8 cellular contexts compared by ENCODE assay signal in genomic region chr1:6108937-6109636, GRCh38.
A peak's percentile ranks its signal among the peaks of the same experiment; 100 is the strongest.
DNase-seq lines count a peak whose midpoint lies in the region; ATAC-seq and TF ChIP-seq lines count a peak whose summit lies in the region.

No MANE protein-coding gene starts in this region.

- H3K4me2 ChIP-seq in parathyroid adenoma (ENCODE audit: low read length), result no peak overlapping the region

- H3K4me3 ChIP-seq in endodermal cell (ENCODE audit: low read length) (no peak overlapping the region), parathyroid adenoma (ENCODE audit: low read depth, low read length) (no peak overlapping the region)

- no peak for ATAC-seq in HG03521 (IDR thresholded peaks at IDR 0.05; ENCODE audit: unreplicated experiment)
- ATAC-seq in GM18858 (IDR thresholded peaks at IDR 0.05; ENCODE audit: unreplicated experiment), result no peak

- H3K79me2 ChIP-seq in parathyroid adenoma, result no peaks in the 10 kb centered on the region

- no peaks in the 10 kb centered on the region for H3K27me3 Mint-ChIP-seq in endodermal cell (ENCODE audit: insufficient read depth)

- H3K27me3 ChIP-seq in endodermal cell (ENCODE audit: control insufficient read depth, insufficient read depth, low read length, poor library complexity, severe bottlenecking) (no peaks in the 10 kb centered on the region), parathyroid adenoma (ENCODE audit: control insufficient read depth, insufficient read depth, low read length) (no peaks in the 10 kb centered on the region)

- no peak overlapping the region for H3K9ac ChIP-seq in endodermal cell (ENCODE audit: extremely low read depth, low read length, poor library complexity, severe bottlenecking)
- H3K9ac ChIP-seq in parathyroid adenoma, result no peak overlapping the region

- no peak overlapping the region for H2AFZ ChIP-seq in parathyroid adenoma

- H3K27ac ChIP-seq in endodermal cell (ENCODE audit: low read depth, low read length), result no peak overlapping the region
- H3K27ac ChIP-seq in parathyroid adenoma, result no peak overlapping the region

- H3K36me3 ChIP-seq in endodermal cell (ENCODE audit: control insufficient read depth, insufficient read depth, low read length) (no peaks in the 10 kb centered on the region), parathyroid adenoma (ENCODE audit: control insufficient read depth, insufficient read depth, low read length) (no peaks in the 10 kb centered on the region)

- no peaks in the 10 kb centered on the region for H3K4me1 Mint-ChIP-seq in endodermal cell

- TF ChIP-seq CTCF in endodermal cell (conservative IDR thresholded peaks at IDR 0.05) (peak; percentile 69), parathyroid adenoma (IDR thresholded peaks at IDR 0.05) (peak; percentile 43)

- H3K36me3 Mint-ChIP-seq in endodermal cell (ENCODE audit: low read depth), result no peaks in the 10 kb centered on the region

- H3K4me1 ChIP-seq in endodermal cell (ENCODE audit: control insufficient read depth, insufficient read depth, low read length) (no peaks in the 10 kb centered on the region), parathyroid adenoma (no peaks in the 10 kb centered on the region)

- DNase-seq in activated T-cell treated with anti-CD3 and anti-CD28 coated beads for 48 hours (ENCODE audit: low read depth), result peak; percentile 54
- no peak for DNase-seq in activated T-cell treated with anti-CD3 and anti-CD28 coated beads, Interleukin-2, amount 50 U/mL, for 1 hour
- peak; percentile 27 for DNase-seq in LHCN-M2 (ENCODE audit: low read depth)
- peak; percentile 19 for DNase-seq in SK-N-DZ (ENCODE audit: low spot score)
- peak; percentile 83 for DNase-seq in endodermal cell

- H3K9me3 Mint-ChIP-seq in endodermal cell, result no peaks in the 10 kb centered on the region

- WGBS in endodermal cell (ENCODE audit: insufficient coverage in 1 of 2, insufficient read length in 1 of 2), 2 experiments, result 60 to 65% methylated on average over 9 to 15 of the region's 15 CpGs

- H3K27ac Mint-ChIP-seq in endodermal cell, result no peak overlapping the region

- H3K4me3 Mint-ChIP-seq in endodermal cell, result no peak overlapping the region

- H3K9me3 ChIP-seq in endodermal cell (ENCODE audit: control insufficient read depth, low read length) (no peaks in the 10 kb centered on the region), parathyroid adenoma (ENCODE audit: control insufficient read depth, low read length) (no peaks in the 10 kb centered on the region)
